ENCODE assay signal across 17 cellular contexts in the genomic region with DNA sequence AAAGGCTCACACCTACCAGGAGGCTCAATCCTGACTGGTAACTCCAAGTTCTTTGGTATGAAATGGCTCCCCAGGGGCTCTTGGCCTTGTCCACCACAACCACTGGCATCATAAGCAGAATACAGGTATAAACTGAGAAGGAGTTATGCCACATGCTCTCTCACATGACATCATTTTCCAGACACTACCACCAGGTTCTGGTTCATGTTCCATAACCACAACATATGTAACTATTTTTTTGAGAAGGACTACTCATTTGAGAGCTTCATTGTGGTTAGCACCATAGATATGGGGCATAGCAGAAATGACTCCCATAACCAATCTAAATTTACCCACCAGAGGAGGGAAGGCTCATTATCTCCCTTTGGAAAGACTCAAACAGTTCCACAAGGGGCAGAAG. TPM values are rescaled to one million over a fixed set of nuclear protein-coding genes. Genes with fewer than 3 reads are reported as not detected.
DNase-seq lines count a peak whose midpoint lies in the region; ATAC-seq and TF ChIP-seq lines count a peak whose summit lies in the region.
"Had no signal": no experiment of that assay in that cellular context is flagged by ENCODE, and none has a peak within 500 bp of the region (broad histone marks: within the 10 kb centered on the region; RNA-seq: fewer than 3 reads in every experiment).

No MANE protein-coding gene starts in this region.

- no peaks in the 10 kb centered on the region for H3K27me3 ChIP-seq in right cardiac atrium (ENCODE audit: control insufficient read depth, insufficient read depth)
- H3K27me3 ChIP-seq: BLaER1, MG63 had no signal

- intact Hi-C loops in Right ventricle myocardium inferior (cut with DNase I) (no loop called here), right cardiac atrium (cut with DNase I) (no loop called here)
- intact Hi-C loops in activated T-helper 1 cell treated with anti-CD3 and anti-CD28 coated beads, Interleukin-12 subunit alpha, Interleukin-12 subunit beta, Interleukin-2, Interleukin-4 antibody, amounts not matched to agents 30 ng/mL and 10 ng/mL and 1 ng/mL, durations not matched to agents 14 hours and 24 hours and 36 hours (cut with micrococcal nuclease), result loop anchor here (1.0 kb wide), 1 partner anchor 324 kb away; no protein-coding TSS in a partner anchor

- TF ChIP-seq CTCF in fibroblast of villous mesenchyme (IDR thresholded peaks at IDR 0.05; ENCODE audit: insufficient read depth, low read depth, low read length), result no peak

- no peaks in the 10 kb centered on the region for H3K9me3 Mint-ChIP-seq in activated T-helper 1 cell treated with anti-CD3 and anti-CD28 coated beads, Interleukin-12 subunit alpha, Interleukin-12 subunit beta, Interleukin-2, Interleukin-4 antibody, amounts not matched to agents 30 ng/mL and 10 ng/mL and 1 ng/mL, durations not matched to agents 14 hours and 24 hours and 36 hours
- H3K9me3 Mint-ChIP-seq: CD8-positive, alpha-beta T cell had no signal

- no peak overlapping the region for H3K27ac Mint-ChIP-seq in activated T-helper 1 cell treated with anti-CD3 and anti-CD28 coated beads, Interleukin-12 subunit alpha, Interleukin-12 subunit beta, Interleukin-2, Interleukin-4 antibody, amounts not matched to agents 30 ng/mL and 10 ng/mL and 1 ng/mL, durations not matched to agents 14 hours and 24 hours and 36 hours
- H3K27ac Mint-ChIP-seq: CD8-positive, alpha-beta T cell had no signal

- no peak overlapping the region for H3K27ac ChIP-seq in right cardiac atrium (ENCODE audit: low read length)
- H3K27ac ChIP-seq: BLaER1, PC-9 had no signal

- H3K4me3 ChIP-seq in right cardiac atrium (ENCODE audit: low read length) (no peak overlapping the region), fibroblast of villous mesenchyme (ENCODE audit: low read depth, low read length) (no peak overlapping the region)
- H3K4me3 ChIP-seq: BLaER1, MG63, PC-9 had no signal

- H3K27me3 Mint-ChIP-seq in activated T-helper 1 cell treated with anti-CD3 and anti-CD28 coated beads, Interleukin-12 subunit alpha, Interleukin-12 subunit beta, Interleukin-2, Interleukin-4 antibody, amounts not matched to agents 30 ng/mL and 10 ng/mL and 1 ng/mL, durations not matched to agents 14 hours and 24 hours and 36 hours (ENCODE audit: insufficient read depth), result peaks cover 8% of the 10 kb centered on the region

- peak; percentile 6 to 13 for DNase-seq in activated CD4-positive, alpha-beta T cell treated with anti-CD3 and anti-CD28 coated beads, Interleukin-2, amount 50 U/mL, for 48 hours
- DNase-seq in activated CD4-positive, alpha-beta T cell treated with anti-CD3 and anti-CD28 coated beads for 1 hour, result no peak
- peak; percentile 44 for DNase-seq in Right ventricle myocardium inferior (ENCODE audit: missing footprints)
- DNase-seq in right cardiac atrium, result no peak
- DNase-seq in fibroblast of villous mesenchyme (ENCODE audit: low read depth), result peak; percentile 18
- no peak for DNase-seq in activated T-helper 1 cell treated with anti-CD3 and anti-CD28 coated beads, Interleukin-12 subunit alpha, Interleukin-12 subunit beta, Interleukin-2, Interleukin-4 antibody, amounts not matched to agents 30 ng/mL and 10 ng/mL and 1 ng/mL, durations not matched to agents 14 hours and 24 hours and 36 hours (ENCODE audit: low spot score)
- no peak for DNase-seq in HK-2 (ENCODE audit: unreplicated experiment)
- DNase-seq: CD8-positive, alpha-beta T cell; H7; MG63; NCI-H1092; NCI-H2081 treated with DMSO at 0.1 percent for 48 hours; NCI-H510A treated with DMSO at 0.1 percent for 48 hours; NCI-H82; PC-9 had no signal

- H3K4me1 ChIP-seq in right cardiac atrium (ENCODE audit: control insufficient read depth, insufficient read depth, low read length), result no peaks in the 10 kb centered on the region
- H3K4me1 ChIP-seq: BLaER1 had no signal

- ATAC-seq in Right ventricle myocardium inferior (no peak), right cardiac atrium (no peak), HG02852 (IDR thresholded peaks at IDR 0.05; ENCODE audit: unreplicated experiment) (no peak)
- ATAC-seq: CD8-positive, alpha-beta T cell had no signal

- no peak overlapping the region for H3K4me3 Mint-ChIP-seq in activated T-helper 1 cell treated with anti-CD3 and anti-CD28 coated beads, Interleukin-12 subunit alpha, Interleukin-12 subunit beta, Interleukin-2, Interleukin-4 antibody, amounts not matched to agents 30 ng/mL and 10 ng/mL and 1 ng/mL, durations not matched to agents 14 hours and 24 hours and 36 hours
- H3K4me3 Mint-ChIP-seq: CD8-positive, alpha-beta T cell had no signal

- H3K36me3 Mint-ChIP-seq in activated T-helper 1 cell treated with anti-CD3 and anti-CD28 coated beads, Interleukin-12 subunit alpha, Interleukin-12 subunit beta, Interleukin-2, Interleukin-4 antibody, amounts not matched to agents 30 ng/mL and 10 ng/mL and 1 ng/mL, durations not matched to agents 14 hours and 24 hours and 36 hours (ENCODE audit: low read depth), result no peaks in the 10 kb centered on the region
- H3K36me3 Mint-ChIP-seq: CD8-positive, alpha-beta T cell had no signal

- no peaks in the 10 kb centered on the region for H3K9me3 ChIP-seq in right cardiac atrium (ENCODE audit: control insufficient read depth, low read length)
- H3K9me3 ChIP-seq: BLaER1, MG63 had no signal

- H3K4me1 Mint-ChIP-seq in activated T-helper 1 cell treated with anti-CD3 and anti-CD28 coated beads, Interleukin-12 subunit alpha, Interleukin-12 subunit beta, Interleukin-2, Interleukin-4 antibody, amounts not matched to agents 30 ng/mL and 10 ng/mL and 1 ng/mL, durations not matched to agents 14 hours and 24 hours and 36 hours (ENCODE audit: low read depth), result no peaks in the 10 kb centered on the region

RNA-seq across cellular contexts. Expression of a gene that starts 19.6 kb away (rescaled TPM):
- total RNA-seq in Right ventricle myocardium inferior, result 7.4 TPM
- total RNA-seq in right cardiac atrium, result 10 to 100 TPM; 14.3 to 20.3 (median 17.6) TPM
- polyA plus RNA-seq in right cardiac atrium, result 2.4 TPM
- 23.8 and 30.7 TPM in 2 replicates for total RNA-seq in fibroblast of villous mesenchyme
- total RNA-seq in activated T-helper 1 cell treated with anti-CD3 and anti-CD28 coated beads, Interleukin-12 subunit alpha, Interleukin-12 subunit beta, Interleukin-2, Interleukin-4 antibody, amounts not matched to agents 30 ng/mL and 10 ng/mL and 1 ng/mL, durations not matched to agents 14 hours and 24 hours and 36 hours, result not detected in 2 replicates

Comparison
In these comparisons a context has a peak if more than half of its experiments do, and no peak if none do; other contexts are left out.
1. DNase-seq: peak in activated CD4-positive, alpha-beta T cell treated with anti-CD3 and anti-CD28 coated beads, Interleukin-2, amount 50 U/mL, for 48 hours (2 of 2), Right ventricle myocardium inferior (single experiment) and fibroblast of villous mesenchyme (single experiment); none in activated CD4-positive, alpha-beta T cell treated with anti-CD3 and anti-CD28 coated beads for 1 hour (single experiment), right cardiac atrium (0 of 3), activated T-helper 1 cell treated with anti-CD3 and anti-CD28 coated beads, Interleukin-12 subunit alpha, Interleukin-12 subunit beta, Interleukin-2, Interleukin-4 antibody, amounts not matched to agents 30 ng/mL and 10 ng/mL and 1 ng/mL, durations not matched to agents 14 hours and 24 hours and 36 hours (single experiment) and HK-2 (single experiment).